ENCODE assay signal across 16 cellular contexts in genomic region chr16:70473446-70474319, GRCh38. TPM values are rescaled to one million over a fixed set of nuclear protein-coding genes. Genes with fewer than 3 reads are reported as not detected.
A peak's percentile ranks its signal among the peaks of the same experiment; 100 is the strongest.
DNase-seq lines count a peak whose midpoint lies in the region; ATAC-seq, FAIRE-seq and TF ChIP-seq lines count a peak whose summit lies in the region.
"Had no signal": no experiment of that assay in that cellular context is flagged by ENCODE, and none has a peak within 500 bp of the region (broad histone marks: within the 10 kb centered on the region; RNA-seq: fewer than 3 reads in every experiment).

No MANE protein-coding gene starts in this region.

- H3K4me3 Mint-ChIP-seq in activated naive CD4-positive, alpha-beta T cell treated with anti-CD3 and anti-CD28 coated beads, Interleukin-2, amount 10 ng/mL, durations not matched to agents 7 days and 5 days: no peak overlapping the region

- no TSS peak for BruUV-seq in GM12878 (replicated peaks; lab: Mats Ljungman, UMichigan)

- TF ChIP-seq POLR2A in GM12878 (IDR thresholded peaks at IDR 0.05; ENCODE audit: low read depth, low read length): no peak

- no peak overlapping the region for H3K27ac Mint-ChIP-seq in activated naive CD4-positive, alpha-beta T cell treated with anti-CD3 and anti-CD28 coated beads, Interleukin-2, amount 10 ng/mL, durations not matched to agents 7 days and 5 days
- H3K27ac Mint-ChIP-seq in activated naive CD4-positive, alpha-beta T cell treated with anti-CD3 and anti-CD28 coated beads, Interleukin-2, amount 50 U/mL, for 72 hours: peak overlapping the region in 1 of 2 donors; percentile 75

- H3K9me3 ChIP-seq in GM12878 (replicated peaks; ENCODE audit: control insufficient read depth, insufficient read depth, low read length) (no peaks in the 10 kb centered on the region), skeletal muscle tissue (ENCODE audit: control insufficient read depth in 3 of 3, low read length in 3 of 3) (no peaks in the 10 kb centered on the region)
- H3K9me3 ChIP-seq: colonic mucosa, heart right ventricle, MG63, SJSA1, testis had no signal

- H3K4me3 ChIP-seq in LNCaP clone FGC (ENCODE audit: low read depth, low read length): no peak overlapping the region
- H3K4me3 ChIP-seq in GM12878: no peak overlapping the region
- H3K4me3 ChIP-seq in skeletal muscle tissue (ENCODE audit: low read length in 3 of 3): peak overlapping the region in 1 of 3 donors; percentile 22
- H3K4me3 ChIP-seq: colonic mucosa, heart right ventricle, MG63, SJSA1, testis had no signal

- H2AFZ ChIP-seq in GM12878 (ENCODE audit: control insufficient read depth, low read depth, low read length): no peak overlapping the region

- no peaks in the 10 kb centered on the region for H4K20me1 ChIP-seq in GM12878 (ENCODE audit: control insufficient read depth, insufficient read depth)

- no peak for TF ChIP-seq EP300 in GM12878 (IDR thresholded peaks at IDR 0.05; ENCODE audit: borderline replicate concordance in 1 of 2, control insufficient read depth in 1 of 2, low read depth in 2 of 2, low read length in 2 of 2)

- peaks cover 13% of the 10 kb centered on the region for H3K4me1 Mint-ChIP-seq in activated naive CD4-positive, alpha-beta T cell treated with anti-CD3 and anti-CD28 coated beads, Interleukin-2, amount 10 ng/mL, durations not matched to agents 7 days and 5 days

- no peak for ATAC-seq in activated naive CD4-positive, alpha-beta T cell treated with anti-CD3 and anti-CD28 coated beads, Interleukin-2, amount 50 U/mL, for 72 hours
- peak; percentile 4 for ATAC-seq in GM12878
- ATAC-seq: heart right ventricle, left cardiac atrium had no signal

- no peaks in the 10 kb centered on the region for H3K27me3 ChIP-seq in GM12878 (replicated peaks in 1 of 2; ENCODE audit: control insufficient read depth in 2 of 2, insufficient read depth in 2 of 2, low read length in 1 of 2)
- no peaks in the 10 kb centered on the region for H3K27me3 ChIP-seq in skeletal muscle tissue (ENCODE audit: control insufficient read depth in 3 of 3, insufficient read depth in 3 of 3, low read length in 3 of 3)
- H3K27me3 ChIP-seq: colonic mucosa, heart right ventricle, MG63, SJSA1, testis had no signal

- CTCF ChIA-PET in activated naive CD4-positive, alpha-beta T cell treated with anti-CD3 and anti-CD28 coated beads, Interleukin-2, amount 10 ng/mL, durations not matched to agents 7 days and 5 days (lab: Charles Lee): interaction anchor here (0.7 to 1.5 kb wide), 3 partner anchors 16 to 104 kb away, joined by 3 read pairs; no protein-coding TSS in a partner anchor
- CTCF ChIA-PET in GM12878 (lab: Yijun Ruan, JAX): interaction anchor here (1.2 to 1.9 kb wide), 2 partner anchors 79 to 93 kb away, joined by 4 read pairs; no protein-coding TSS in a partner anchor

- H3K27me3 Mint-ChIP-seq in activated naive CD4-positive, alpha-beta T cell treated with anti-CD3 and anti-CD28 coated beads, Interleukin-2, amount 10 ng/mL, durations not matched to agents 7 days and 5 days: no peaks in the 10 kb centered on the region

- SMC1A ChIA-PET in GM12878 (lab: Charles Lee; ENCODE audit: uncharacterized antibody, unreplicated experiment): interaction anchor here (0.6 to 1.3 kb wide), 3 partner anchors 10 to 50 kb away, joined by 3 to 5 read pairs (median 3); partner anchors contain the start of gene COG4

- in situ Hi-C loops in GM12878 (cut with MboI): no loop called here

- intact Hi-C loops in GM12878 (cut with micrococcal nuclease; ENCODE audit: unreplicated experiment): no loop called here

- WGBS in GM12878 (ENCODE audit: insufficient coverage, insufficient replicate concordance, low lambda C conversion rate, missing lambda C conversion rate): 76% methylated on average over 21 of the region's 21 CpGs

- POLR2A ChIA-PET in GM12878 (lab: Charles Lee): no interaction called here

- H3K27ac ChIP-seq in GM12878 (ENCODE audit: control insufficient read depth, insufficient read depth) (no peak overlapping the region), skeletal muscle tissue (ENCODE audit: low read depth, low read length) (no peak overlapping the region)
- H3K27ac ChIP-seq: colonic mucosa, heart right ventricle, SJSA1, testis had no signal

- H3K4me1 ChIP-seq in GM12878 (ENCODE audit: control insufficient read depth, insufficient read depth, low read length) (peaks cover 27% of the 10 kb centered on the region), skeletal muscle tissue (ENCODE audit: control insufficient read depth in 3 of 3, insufficient read depth in 3 of 3, low read length in 3 of 3) (peaks cover 21 to 37% (median 34%) of the 10 kb centered on the region in 3 donors)
- H3K4me1 ChIP-seq: colonic mucosa, testis had no signal

- peaks cover 7% of the 10 kb centered on the region for H3K36me3 Mint-ChIP-seq in activated naive CD4-positive, alpha-beta T cell treated with anti-CD3 and anti-CD28 coated beads, Interleukin-2, amount 10 ng/mL, durations not matched to agents 7 days and 5 days
- H3K36me3 Mint-ChIP-seq in activated naive CD4-positive, alpha-beta T cell treated with anti-CD3 and anti-CD28 coated beads, Interleukin-2, amount 50 U/mL, for 72 hours: no peaks in the 10 kb centered on the region

- peak; percentile 37 for DNase-seq in activated naive CD4-positive, alpha-beta T cell treated with anti-CD3 and anti-CD28 coated beads, Interleukin-2, amount 10 ng/mL, durations not matched to agents 7 days and 5 days
- DNase-seq in activated naive CD4-positive, alpha-beta T cell treated with anti-CD3 and anti-CD28 coated beads, Interleukin-2, amount 50 U/mL, for 72 hours (ENCODE audit: low spot score in 2 of 2): no peak
- DNase-seq in LNCaP clone FGC (ENCODE audit: low read depth) (no peak), GM12878 (ENCODE audit: low read depth, low spot score) (no peak), ecto neural progenitor cell (ENCODE audit: low spot score) (no peak)
- DNase-seq in stimulated activated CD4-positive, alpha-beta T cell treated with anti-CD3 and anti-CD28 coated beads, Interleukin-15, amount 100 ng/mL, for 24 hours: no peak
- DNase-seq in stimulated activated CD4-positive, alpha-beta T cell treated with anti-CD3 and anti-CD28 coated beads, Interleukin-4, amount 100 ng/mL, for 24 hours: no peak
- DNase-seq: colonic mucosa; heart right ventricle; left cardiac atrium; MG63; NK-92 treated with Interleukin-12 subunit alpha and Interleukin-12 subunit beta, amount 100 ng/mL, for 24 hours; testis had no signal

- no peaks in the 10 kb centered on the region for H3K9me3 Mint-ChIP-seq in activated naive CD4-positive, alpha-beta T cell treated with anti-CD3 and anti-CD28 coated beads, Interleukin-2, amount 10 ng/mL, durations not matched to agents 7 days and 5 days
- H3K9me3 Mint-ChIP-seq in activated naive CD4-positive, alpha-beta T cell treated with anti-CD3 and anti-CD28 coated beads, Interleukin-2, amount 50 U/mL, for 72 hours: no peaks in the 10 kb centered on the region

- TF ChIP-seq CTCF in LNCaP clone FGC (IDR thresholded peaks at IDR 0.05; ENCODE audit: control insufficient read depth, extremely low read depth, insufficient read depth) (0 out of 2 replicates have a peak, but pooled peaks have one; percentile 10), GM12878 (IDR thresholded peaks at IDR 0.05 in 2 of 3, conservative IDR thresholded peaks at IDR 0.05 in 1 of 3; ENCODE audit: control insufficient read depth in 2 of 3, extremely low read depth in 1 of 3, insufficient read depth in 1 of 3, low read depth in 3 of 3, low read length in 3 of 3) (peak in 2 of 3 experiments; percentile 21 to 22; a peak in 2 of 6 replicates)

- H3K79me2 ChIP-seq in GM12878 (ENCODE audit: control insufficient read depth, insufficient read depth, low read length): no peaks in the 10 kb centered on the region

- TF ChIP-seq RAD21 in GM12878 (IDR thresholded peaks at IDR 0.05; ENCODE audit: insufficient read depth, low read depth, low read length): peak; percentile 25; the same call in 1 of the 2 replicates

- RAD21 ChIA-PET in GM12878 (lab: Charles Lee; ENCODE audit: unreplicated experiment): interaction anchor here (1.1 kb wide), 1 partner anchor 78 kb away, joined by 3 read pairs; no protein-coding TSS in a partner anchor

- H3K4me2 ChIP-seq in GM12878 (ENCODE audit: control insufficient read depth, insufficient read depth): no peak overlapping the region

- peaks cover under 1 to 5% of the 10 kb centered on the region in 2 experiments; a peak in 3 of 4 replicates for H3K36me3 ChIP-seq in GM12878 (ENCODE audit: control insufficient read depth in 2 of 2, insufficient read depth in 2 of 2, low read length in 1 of 2)
- peaks cover 19 to 41% (median 25%) of the 10 kb centered on the region in 3 donors for H3K36me3 ChIP-seq in skeletal muscle tissue (ENCODE audit: control insufficient read depth in 3 of 3, insufficient read depth in 3 of 3, low read length in 3 of 3)
- H3K36me3 ChIP-seq: colonic mucosa, MG63 had no signal

- FAIRE-seq in GM12878 (lab: Jason Lieb, UNC): no peak
- FAIRE-seq: GM12891 had no signal

- no peak overlapping the region for H3K9ac ChIP-seq in GM12878 (ENCODE audit: control insufficient read depth, insufficient read depth, low read length)
- peak overlapping the region; percentile 14 to 51 (median 45) for H3K9ac ChIP-seq in skeletal muscle tissue (ENCODE audit: low read depth in 1 of 3, low read length in 3 of 3)

RNA-seq across cellular contexts. Expression of gene FCSK, which starts 19.3 kb away (rescaled TPM):
- 10 to 100 TPM in 1 of 2 donors, 1 to 10 TPM in 1; 6.1 to 16.6 TPM for total RNA-seq in activated naive CD4-positive, alpha-beta T cell treated with anti-CD3 and anti-CD28 coated beads, Interleukin-2, amount 50 U/mL, for 72 hours
- 54.6 and 60.5 TPM in 2 replicates for total RNA-seq in GM12878 (2013; cell fraction: nucleolus; rRNA removed)
- total RNA-seq in GM12878 (2014; rRNA removed): 12.9 and 13.5 TPM in 2 replicates
- 5.0 and 5.4 TPM in 2 replicates for total RNA-seq in GM12878 (2014; rRNA removed; fragmentation: Illumina TruSeq; extraction: Trizol)
- total RNA-seq in GM12878 (2021): 17.6 and 18.7 TPM in 2 replicates
- 6.8 TPM for polyA plus RNA-seq in GM12878 (2011; ENCODE audit: low read depth)
- polyA plus RNA-seq in GM12878 (2011; rRNA removed): 5.1 and 9.5 TPM in 2 replicates
- 9.9 and 11.6 TPM in 2 replicates for polyA plus RNA-seq in GM12878 (2011; cell fraction: cytosol; rRNA removed)
- 60.0 and 67.4 TPM in 2 replicates for polyA plus RNA-seq in GM12878 (2011; cell fraction: nucleus; rRNA removed)
- polyA plus RNA-seq in GM12878 (2012): 8.0 and 8.3 TPM in 2 replicates
- 2.8 and 6.2 TPM in 2 replicates for polyA plus RNA-seq in GM12878 (2014; fragmentation: Illumina TruSeq; extraction: Trizol)
- 1 to 10 TPM in 1 of 2 experiments, under 1 TPM in 1; 0.60 to 1.5 TPM for polyA plus RNA-seq in GM12878 (2014; fragmentation: Nextera tagmentation; extraction: Ambion mirVana)
- 13.6 and 15.7 TPM in 2 replicates for polyA plus RNA-seq in GM12878 (2014; rRNA removed)
- 1 to 10 TPM; 5.8 to 8.5 TPM for polyA plus RNA-seq in GM12878 (2016; fragmentation: Nextera tagmentation; extraction: Ambion mirVana)
- polyA minus RNA-seq in GM12878 (2011; rRNA and poly(A)+ RNA removed): 5.4 and 12.7 TPM in 2 replicates
- 4.7 and 6.3 TPM in 2 replicates for polyA minus RNA-seq in GM12878 (2011; cell fraction: cytosol; rRNA and poly(A)+ RNA removed)
- polyA minus RNA-seq in GM12878 (2011; cell fraction: nucleus; rRNA and poly(A)+ RNA removed): 12.7 and 17.6 TPM in 2 replicates
- 6.8 TPM for total RNA-seq in skeletal muscle tissue

RNA-seq across cellular contexts. Expression of gene ST3GAL2, which starts 34.8 kb away (rescaled TPM):
- total RNA-seq in activated naive CD4-positive, alpha-beta T cell treated with anti-CD3 and anti-CD28 coated beads, Interleukin-2, amount 50 U/mL, for 72 hours: 10 to 100 TPM; 13.9 to 18.2 TPM
- 143 and 167 TPM in 2 replicates for total RNA-seq in GM12878 (2013; cell fraction: nucleolus; rRNA removed)
- total RNA-seq in GM12878 (2014; rRNA removed) (40.2 and 43.7 TPM in 2 replicates), GM12878 (2014; rRNA removed; fragmentation: Illumina TruSeq; extraction: Trizol) (22.7 and 28.4 TPM in 2 replicates), GM12878 (2021) (61.7 and 66.7 TPM in 2 replicates), skeletal muscle tissue (24.5 TPM)
- 8.7 TPM for polyA plus RNA-seq in GM12878 (2011; ENCODE audit: low read depth)
- polyA plus RNA-seq in GM12878 (2011; rRNA removed) (20.7 and 29.7 TPM in 2 replicates), GM12878 (2014; fragmentation: Illumina TruSeq; extraction: Trizol) (4.9 and 15.5 TPM in 2 replicates), GM12878 (2014; fragmentation: Nextera tagmentation; extraction: Ambion mirVana) (1 to 10 TPM in 1 of 2 experiments, under 1 TPM in 1; 0.95 to 1.4 TPM), GM12878 (2014; rRNA removed) (39.5 and 49.8 TPM in 2 replicates), GM12878 (2016; fragmentation: Nextera tagmentation; extraction: Ambion mirVana) (10 to 100 TPM; 10.5 to 23.4 TPM)
- polyA plus RNA-seq in GM12878 (2011; cell fraction: cytosol; rRNA removed): 35.3 and 44.9 TPM in 2 replicates
- polyA plus RNA-seq in GM12878 (2011; cell fraction: nucleus; rRNA removed): 23.2 and 29.6 TPM in 2 replicates
- 35.0 and 38.4 TPM in 2 replicates for polyA plus RNA-seq in GM12878 (2012)
- polyA minus RNA-seq in GM12878 (2011; rRNA and poly(A)+ RNA removed): 68.2 and 127 TPM in 2 replicates
- 39.0 and 49.5 TPM in 2 replicates for polyA minus RNA-seq in GM12878 (2011; cell fraction: cytosol; rRNA and poly(A)+ RNA removed)
- 38.8 and 58.4 TPM in 2 replicates for polyA minus RNA-seq in GM12878 (2011; cell fraction: nucleus; rRNA and poly(A)+ RNA removed)

RNA-seq across cellular contexts. Expression of gene COG4, which starts 49.7 kb away (rescaled TPM):
- 10 to 100 TPM; 37.5 to 41.2 TPM for total RNA-seq in activated naive CD4-positive, alpha-beta T cell treated with anti-CD3 and anti-CD28 coated beads, Interleukin-2, amount 50 U/mL, for 72 hours
- 66.9 and 75.2 TPM in 2 replicates for total RNA-seq in GM12878 (2013; cell fraction: nucleolus; rRNA removed)
- total RNA-seq in GM12878 (2014; rRNA removed): 32.0 and 33.9 TPM in 2 replicates
- total RNA-seq in GM12878 (2014; rRNA removed; fragmentation: Illumina TruSeq; extraction: Trizol): 26.2 and 26.6 TPM in 2 replicates
- total RNA-seq in GM12878 (2021): 39.0 and 51.5 TPM in 2 replicates
- 21.7 TPM for polyA plus RNA-seq in GM12878 (2011; ENCODE audit: low read depth)
- polyA plus RNA-seq in GM12878 (2011; rRNA removed): 31.8 and 35.3 TPM in 2 replicates
- polyA plus RNA-seq in GM12878 (2011; cell fraction: cytosol; rRNA removed): 27.8 and 44.8 TPM in 2 replicates
- polyA plus RNA-seq in GM12878 (2011; cell fraction: nucleus; rRNA removed): 188 and 196 TPM in 2 replicates
- polyA plus RNA-seq in GM12878 (2012): 34.4 and 39.6 TPM in 2 replicates
- 22.3 and 25.0 TPM in 2 replicates for polyA plus RNA-seq in GM12878 (2014; fragmentation: Illumina TruSeq; extraction: Trizol)
- 1 to 10 TPM; 7.0 to 8.9 TPM for polyA plus RNA-seq in GM12878 (2014; fragmentation: Nextera tagmentation; extraction: Ambion mirVana)
- polyA plus RNA-seq in GM12878 (2014; rRNA removed): 32.0 and 32.2 TPM in 2 replicates
- 10 to 100 TPM; 56.4 to 57.7 TPM for polyA plus RNA-seq in GM12878 (2016; fragmentation: Nextera tagmentation; extraction: Ambion mirVana)
- polyA minus RNA-seq in GM12878 (2011; rRNA and poly(A)+ RNA removed): 33.4 and 37.3 TPM in 2 replicates
- 11.4 and 12.2 TPM in 2 replicates for polyA minus RNA-seq in GM12878 (2011; cell fraction: cytosol; rRNA and poly(A)+ RNA removed)
- polyA minus RNA-seq in GM12878 (2011; cell fraction: nucleus; rRNA and poly(A)+ RNA removed): 15.8 and 18.8 TPM in 2 replicates
- total RNA-seq in skeletal muscle tissue: 66.8 TPM

RNA-seq across cellular contexts. Expression of gene SF3B3, which starts 49.9 kb away (rescaled TPM):
- 100 to 1,000 TPM; 308 to 543 TPM for total RNA-seq in activated naive CD4-positive, alpha-beta T cell treated with anti-CD3 and anti-CD28 coated beads, Interleukin-2, amount 50 U/mL, for 72 hours
- 407 and 417 TPM in 2 replicates for total RNA-seq in GM12878 (2013; cell fraction: nucleolus; rRNA removed)
- 200 and 224 TPM in 2 replicates for total RNA-seq in GM12878 (2014; rRNA removed)
- total RNA-seq in GM12878 (2014; rRNA removed; fragmentation: Illumina TruSeq; extraction: Trizol): 172 and 195 TPM in 2 replicates
- 416 and 453 TPM in 2 replicates for total RNA-seq in GM12878 (2021)
- 99.3 TPM for polyA plus RNA-seq in GM12878 (2011; ENCODE audit: low read depth)
- 102 and 184 TPM in 2 replicates for polyA plus RNA-seq in GM12878 (2011; rRNA removed)
- 202 and 266 TPM in 2 replicates for polyA plus RNA-seq in GM12878 (2011; cell fraction: cytosol; rRNA removed)
- 229 and 324 TPM in 2 replicates for polyA plus RNA-seq in GM12878 (2011; cell fraction: nucleus; rRNA removed)
- polyA plus RNA-seq in GM12878 (2012): 132 and 162 TPM in 2 replicates
- 349 and 362 TPM in 2 replicates for polyA plus RNA-seq in GM12878 (2014; fragmentation: Illumina TruSeq; extraction: Trizol)
- polyA plus RNA-seq in GM12878 (2014; fragmentation: Nextera tagmentation; extraction: Ambion mirVana): 100 to 1,000 TPM; 151 to 206 TPM
- 134 and 139 TPM in 2 replicates for polyA plus RNA-seq in GM12878 (2014; rRNA removed)
- polyA plus RNA-seq in GM12878 (2016; fragmentation: Nextera tagmentation; extraction: Ambion mirVana): 100 to 1,000 TPM; 431 to 432 TPM
- 255 and 285 TPM in 2 replicates for polyA minus RNA-seq in GM12878 (2011; rRNA and poly(A)+ RNA removed)
- 86.7 and 146 TPM in 2 replicates for polyA minus RNA-seq in GM12878 (2011; cell fraction: cytosol; rRNA and poly(A)+ RNA removed)
- polyA minus RNA-seq in GM12878 (2011; cell fraction: nucleus; rRNA and poly(A)+ RNA removed): 82.1 and 153 TPM in 2 replicates
- total RNA-seq in skeletal muscle tissue: 83.5 TPM
